In genomic region chr10:86668297-86669165, GRCh38 we compare ENCODE assay signal across 8 cellular contexts. TPM values are rescaled to one million over a fixed set of nuclear protein-coding genes. Genes with fewer than 3 reads are reported as not detected.
DNase-seq lines count a peak whose midpoint lies in the region; ATAC-seq and TF ChIP-seq lines count a peak whose summit lies in the region.

A gene with protein sequence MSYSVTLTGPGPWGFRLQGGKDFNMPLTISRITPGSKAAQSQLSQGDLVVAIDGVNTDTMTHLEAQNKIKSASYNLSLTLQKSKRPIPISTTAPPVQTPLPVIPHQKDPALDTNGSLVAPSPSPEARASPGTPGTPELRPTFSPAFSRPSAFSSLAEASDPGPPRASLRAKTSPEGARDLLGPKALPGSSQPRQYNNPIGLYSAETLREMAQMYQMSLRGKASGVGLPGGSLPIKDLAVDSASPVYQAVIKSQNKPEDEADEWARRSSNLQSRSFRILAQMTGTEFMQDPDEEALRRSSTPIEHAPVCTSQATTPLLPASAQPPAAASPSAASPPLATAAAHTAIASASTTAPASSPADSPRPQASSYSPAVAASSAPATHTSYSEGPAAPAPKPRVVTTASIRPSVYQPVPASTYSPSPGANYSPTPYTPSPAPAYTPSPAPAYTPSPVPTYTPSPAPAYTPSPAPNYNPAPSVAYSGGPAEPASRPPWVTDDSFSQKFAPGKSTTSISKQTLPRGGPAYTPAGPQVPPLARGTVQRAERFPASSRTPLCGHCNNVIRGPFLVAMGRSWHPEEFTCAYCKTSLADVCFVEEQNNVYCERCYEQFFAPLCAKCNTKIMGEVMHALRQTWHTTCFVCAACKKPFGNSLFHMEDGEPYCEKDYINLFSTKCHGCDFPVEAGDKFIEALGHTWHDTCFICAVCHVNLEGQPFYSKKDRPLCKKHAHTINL (plus strand): TSS chr10:86668511. CDS start chr10:86668692, 181 bp downstream.

- H3K27ac Mint-ChIP-seq in stimulated activated memory B cell treated with anti-CD40 and anti-IgM and Interleukin-4, amounts not matched to agents 10 μg/mL and 1 μg/mL and 100 μg/mL, for 72 hours: no peak within 1 kb of the TSS

- ATAC-seq in GM21529 (IDR thresholded peaks at IDR 0.05; ENCODE audit: unreplicated experiment) (peak; percentile 49), HG03025 (IDR thresholded peaks at IDR 0.05; ENCODE audit: low FRiP score, unreplicated experiment) (no peak)
- peak; percentile 9 for ATAC-seq in stimulated activated memory B cell treated with anti-CD40 and anti-IgM and Interleukin-4, amounts not matched to agents 10 μg/mL and 1 μg/mL and 100 μg/mL, for 72 hours

- peaks cover 12% of the 10 kb centered on the region for H3K27me3 Mint-ChIP-seq in stimulated activated memory B cell treated with anti-CD40 and anti-IgM and Interleukin-4, amounts not matched to agents 10 μg/mL and 1 μg/mL and 100 μg/mL, for 72 hours

- no peaks in the 10 kb centered on the region for H3K9me3 Mint-ChIP-seq in stimulated activated memory B cell treated with anti-CD40 and anti-IgM and Interleukin-4, amounts not matched to agents 10 μg/mL and 1 μg/mL and 100 μg/mL, for 72 hours

- peaks cover 7% of the 10 kb centered on the region for H3K4me1 Mint-ChIP-seq in stimulated activated memory B cell treated with anti-CD40 and anti-IgM and Interleukin-4, amounts not matched to agents 10 μg/mL and 1 μg/mL and 100 μg/mL, for 72 hours

- H3K4me3 Mint-ChIP-seq in stimulated activated memory B cell treated with anti-CD40 and anti-IgM and Interleukin-4, amounts not matched to agents 10 μg/mL and 1 μg/mL and 100 μg/mL, for 72 hours: no peak within 1 kb of the TSS

- peak; percentile 68 for DNase-seq in A172 (ENCODE audit: low spot score)
- peak; percentile 45 for DNase-seq in NCI-H2107 treated with DMSO at 0.1 percent for 48 hours (lab: John Stamatoyannopoulos, UW; ENCODE audit: unreplicated experiment)
- peak; percentile 30 for DNase-seq in fibroblast of pulmonary artery (ENCODE audit: low read depth)
- DNase-seq in NCI-H2081 treated with DMSO at 0.1 percent for 48 hours (lab: John Stamatoyannopoulos, UW): no peak
- DNase-seq in activated T-cell treated with anti-CD3 and anti-CD28 coated beads, Interleukin-2, amount 50 U/mL, for 1 hour: no peak

- no peaks in the 10 kb centered on the region for H3K36me3 Mint-ChIP-seq in stimulated activated memory B cell treated with anti-CD40 and anti-IgM and Interleukin-4, amounts not matched to agents 10 μg/mL and 1 μg/mL and 100 μg/mL, for 72 hours

- no peak for TF ChIP-seq CTCF in fibroblast of pulmonary artery (IDR thresholded peaks at IDR 0.05; ENCODE audit: low read length, missing control alignments)

- no peak within 1 kb of the TSS for H3K4me3 ChIP-seq in fibroblast of pulmonary artery (replicated peaks; ENCODE audit: low read depth, low read length)

RNA-seq across cellular contexts. Expression of the gene that starts here (rescaled TPM):
- total RNA-seq in A172 (2014; rRNA removed; shearing (Covaris generic)): 0.10 and 0.31 TPM in 2 replicates

Comparison
In these comparisons a context has a peak if more than half of its experiments do, and no peak if none do; other contexts are left out.
1. Peak in DNase-seq in A172; RNA of the gene not detected or under 1 TPM.
2. DNase-seq: peak in NCI-H2107 treated with DMSO at 0.1 percent for 48 hours (single experiment) and fibroblast of pulmonary artery (single experiment); none in NCI-H2081 treated with DMSO at 0.1 percent for 48 hours (single experiment) and activated T-cell treated with anti-CD3 and anti-CD28 coated beads, Interleukin-2, amount 50 U/mL, for 1 hour (single experiment).